8 cellular contexts compared by ENCODE assay signal in genomic region chr4:3893591-3893990, GRCh38.
A peak's percentile ranks its signal among the peaks of the same experiment; 100 is the strongest.
DNase-seq lines count a peak whose midpoint lies in the region; ATAC-seq and TF ChIP-seq lines count a peak whose summit lies in the region.
"Not testable (repeated sequence)": the region's sequence is repeated elsewhere in the genome, so short reads cannot be mapped to it uniquely, and the experiment has no call there.

No MANE protein-coding gene starts in this region.

- TF ChIP-seq EP300 in Ishikawa (IDR thresholded peaks at IDR 0.05; ENCODE audit: borderline replicate concordance): not testable (repeated sequence)

- H3K56ac ChIP-seq in mesendoderm (ENCODE audit: low read length): not testable (repeated sequence)

- TF ChIP-seq CTCF in AG04450 (IDR thresholded peaks at IDR 0.05; ENCODE audit: low read depth, low read length) (peak; percentile 25; the same call in 1 of the 2 replicates), GM10266 (IDR thresholded peaks at IDR 0.05; ENCODE audit: control insufficient read depth, insufficient read depth, low read depth, missing control alignments) (peak; percentile 38)
- TF ChIP-seq CTCF in PC-3 (conservative IDR thresholded peaks at IDR 0.05; ENCODE audit: low read depth, low read length); endothelial cell (IDR thresholded peaks at IDR 0.05; ENCODE audit: unreplicated experiment): not testable (repeated sequence)

- not testable (repeated sequence) for BruUV-seq in PC-3 (replicated peaks; lab: Mats Ljungman, UMichigan)

- DNase-seq in AG04450 (ENCODE audit: low read depth, low spot score); GM10266 (ENCODE audit: extremely low spot score): not testable (repeated sequence)
- DNase-seq in PC-3 (peak; percentile 26), endothelial cell (ENCODE audit: low spot score) (peak; percentile 48), mesendoderm (peak; percentile 80)
- DNase-seq in activated T-cell treated with anti-CD3 and anti-CD28 coated beads, Interleukin-2, amount 50 U/mL, for 48 hours: peak; percentile 27 to 54
- DNase-seq in stimulated activated CD8-positive, alpha-beta memory T cell treated with anti-CD3 and anti-CD28 coated beads, Interleukin-15, amount 100 ng/mL, for 48 hours (ENCODE audit: low read depth in 2 of 2): peak; percentile 5 to 28

- H3K4me3 ChIP-seq in AG04450 (ENCODE audit: low read depth, low read length); PC-3 (ENCODE audit: low read length); mesendoderm (ENCODE audit: low read length): not testable (repeated sequence)

- H3K4me1 ChIP-seq in PC-3 (ENCODE audit: insufficient read depth, low read length); mesendoderm (ENCODE audit: control insufficient read depth, low read depth, low read length): not testable (repeated sequence)

- peak; percentile 14; the same call in 1 of the 2 replicates for TF ChIP-seq RAD21 in Ishikawa (IDR thresholded peaks at IDR 0.05; ENCODE audit: low read depth)

- not testable (repeated sequence) for H2AK5ac ChIP-seq in mesendoderm (ENCODE audit: low read length)

- H3K27me3 Mint-ChIP-seq in endothelial cell (ENCODE audit: unreplicated experiment): not testable (repeated sequence)

- H3K36me3 Mint-ChIP-seq in endothelial cell (ENCODE audit: low read depth, unreplicated experiment): not testable (repeated sequence)

- H3K79me2 ChIP-seq in PC-3 (ENCODE audit: low read length); mesendoderm (ENCODE audit: control insufficient read depth, insufficient read depth, low read length): not testable (repeated sequence)

- not testable (repeated sequence) for H4K5ac ChIP-seq in mesendoderm (ENCODE audit: low read length)

- H4K20me1 ChIP-seq in PC-3 (ENCODE audit: low read length): not testable (repeated sequence)

- not testable (repeated sequence) for ATAC-seq in PC-3

- H3K79me1 ChIP-seq in mesendoderm (ENCODE audit: low read length): not testable (repeated sequence)

- not testable (repeated sequence) for H2BK120ac ChIP-seq in mesendoderm (ENCODE audit: low read depth, low read length)

- no CpG with 5 or more reads among the region's 8 CpGs for WGBS in mesendoderm (ENCODE audit: extremely low coverage, insufficient coverage, low lambda C conversion rate)

- H3K18ac ChIP-seq in mesendoderm (ENCODE audit: low read length): not testable (repeated sequence)

- H2BK15ac ChIP-seq in mesendoderm (replicated peaks; ENCODE audit: low read depth): not testable (repeated sequence)

- not testable (repeated sequence) for H3K36me3 ChIP-seq in PC-3 (ENCODE audit: low read depth, low read length); mesendoderm (ENCODE audit: control insufficient read depth, insufficient read depth, low read length)

- not testable (repeated sequence) for H3K9me2 ChIP-seq in PC-3 (replicated peaks; ENCODE audit: low read length)

- H3F3A ChIP-seq in PC-3 (ENCODE audit: low read length, unreplicated experiment): not testable (repeated sequence)

- CTCF ChIA-PET in AG04450 (lab: Charles Lee): interaction anchor here (1.2 to 1.5 kb wide), 2 partner anchors 46 to 49 kb away, joined by 3 read pairs; no protein-coding TSS in a partner anchor
- CTCF ChIA-PET in PC-3 (lab: Charles Lee): not testable (repeated sequence)

- POLR2A ChIA-PET in AG04450 (lab: Yijun Ruan, JAX); PC-3 (lab: Charles Lee; ENCODE audit: unreplicated experiment): not testable (repeated sequence)

- H4K8ac ChIP-seq in mesendoderm (ENCODE audit: low read depth, low read length): not testable (repeated sequence)

- intact Hi-C loops in PC-3 (cut with micrococcal nuclease): not testable (repeated sequence)

- not testable (repeated sequence) for H3K4me1 Mint-ChIP-seq in endothelial cell (ENCODE audit: unreplicated experiment)

- not testable (repeated sequence) for H2BK5ac ChIP-seq in mesendoderm (ENCODE audit: low read length)

- H2AFZ ChIP-seq in PC-3 (ENCODE audit: low read length): not testable (repeated sequence)

- H3K4me2 ChIP-seq in PC-3 (ENCODE audit: low read length); mesendoderm (ENCODE audit: low read length): not testable (repeated sequence)

- not testable (repeated sequence) for H3K4ac ChIP-seq in mesendoderm (ENCODE audit: low read depth, low read length)

- H3K27me3 ChIP-seq in AG04450 (ENCODE audit: control insufficient read depth, insufficient read depth, low read length); PC-3 (ENCODE audit: low read length); mesendoderm (ENCODE audit: insufficient read depth, low read length, poor library complexity): not testable (repeated sequence)

- not testable (repeated sequence) for H3K27ac Mint-ChIP-seq in endothelial cell (ENCODE audit: unreplicated experiment)

- H3K27ac ChIP-seq in AG04450 (ENCODE audit: low read depth, low read length); PC-3 (ENCODE audit: low read length); mesendoderm (ENCODE audit: low read depth, low read length): not testable (repeated sequence)

- not testable (repeated sequence) for H3K9me3 ChIP-seq in AG04450 (ENCODE audit: control insufficient read depth, insufficient read depth, low read length); PC-3 (ENCODE audit: low read length)

- not testable (repeated sequence) for H3K9me3 Mint-ChIP-seq in endothelial cell (ENCODE audit: unreplicated experiment)

- H3K9ac ChIP-seq in PC-3 (ENCODE audit: low read length); mesendoderm (ENCODE audit: low read length): not testable (repeated sequence)

- H3K23ac ChIP-seq in mesendoderm (ENCODE audit: low read length): not testable (repeated sequence)

- not testable (repeated sequence) for H3K4me3 Mint-ChIP-seq in endothelial cell (ENCODE audit: unreplicated experiment)
